In genomic region chr5:133336121-133336968, GRCh38 we compare ENCODE assay signal across 22 cellular contexts.
A peak's percentile ranks its signal among the peaks of the same experiment; 100 is the strongest.
DNase-seq lines count a peak whose midpoint lies in the region; ATAC-seq and TF ChIP-seq lines count a peak whose summit lies in the region.
"Had no signal": no experiment of that assay in that cellular context is flagged by ENCODE, and none has a peak within 500 bp of the region (broad histone marks: within the 10 kb centered on the region; RNA-seq: fewer than 3 reads in every experiment).

No MANE protein-coding gene starts in this region.

- TF ChIP-seq CTCF in left lung (IDR thresholded peaks at IDR 0.05) (no peak), transverse colon (IDR thresholded peaks at IDR 0.05) (no peak)

- H3K4me1 Mint-ChIP-seq in activated T-cell treated with anti-CD3 and anti-CD28 coated beads, Interleukin-2, amount 50 U/mL, for 24 hours (ENCODE audit: low read depth), result peaks cover 17% of the 10 kb centered on the region
- H3K4me1 Mint-ChIP-seq in activated T-cell treated with anti-CD3 and anti-CD28 coated beads, Interleukin-2, amount 50 U/mL, for 4 hours (ENCODE audit: low read depth), result no peaks in the 10 kb centered on the region
- H3K4me1 Mint-ChIP-seq in activated T-helper 1 cell treated with anti-CD3 and anti-CD28 coated beads, Interleukin-12 subunit alpha, Interleukin-12 subunit beta, Interleukin-2, Interleukin-4 antibody, amounts not matched to agents 30 ng/mL and 10 ng/mL and 1 ng/mL, durations not matched to agents 14 hours and 24 hours and 36 hours (ENCODE audit: low read depth), result peaks cover 36% of the 10 kb centered on the region

- H3K27me3 Mint-ChIP-seq in activated T-cell treated with anti-CD3 and anti-CD28 coated beads, Interleukin-2, amount 50 U/mL, for 24 hours, result peaks cover 6% of the 10 kb centered on the region
- H3K27me3 Mint-ChIP-seq in activated T-cell treated with anti-CD3 and anti-CD28 coated beads, Interleukin-2, amount 50 U/mL, for 4 hours (ENCODE audit: low read depth), result peaks cover 6% of the 10 kb centered on the region
- H3K27me3 Mint-ChIP-seq in activated T-helper 1 cell treated with anti-CD3 and anti-CD28 coated beads, Interleukin-12 subunit alpha, Interleukin-12 subunit beta, Interleukin-2, Interleukin-4 antibody, amounts not matched to agents 30 ng/mL and 10 ng/mL and 1 ng/mL, durations not matched to agents 14 hours and 24 hours and 36 hours (ENCODE audit: insufficient read depth), result no peaks in the 10 kb centered on the region
- H3K27me3 Mint-ChIP-seq: dendritic cell treated with granulocyte-macrophage colony-stimulating factor and Interleukin-4, amounts not matched to agents 40 ng/mL and 50 ng/mL, for 4 days had no signal

- no peaks in the 10 kb centered on the region for H3K9me3 Mint-ChIP-seq in activated T-cell treated with anti-CD3 and anti-CD28 coated beads, Interleukin-2, amount 50 U/mL, for 24 hours
- H3K9me3 Mint-ChIP-seq in activated T-cell treated with anti-CD3 and anti-CD28 coated beads, Interleukin-2, amount 50 U/mL, for 4 hours, result no peaks in the 10 kb centered on the region
- no peaks in the 10 kb centered on the region for H3K9me3 Mint-ChIP-seq in activated T-helper 1 cell treated with anti-CD3 and anti-CD28 coated beads, Interleukin-12 subunit alpha, Interleukin-12 subunit beta, Interleukin-2, Interleukin-4 antibody, amounts not matched to agents 30 ng/mL and 10 ng/mL and 1 ng/mL, durations not matched to agents 14 hours and 24 hours and 36 hours
- H3K9me3 Mint-ChIP-seq: dendritic cell treated with granulocyte-macrophage colony-stimulating factor and Interleukin-4, amounts not matched to agents 40 ng/mL and 50 ng/mL, for 4 days; naive thymus-derived CD4-positive, alpha-beta T cell had no signal

- H3K27ac Mint-ChIP-seq in activated T-cell treated with anti-CD3 and anti-CD28 coated beads, Interleukin-2, amount 50 U/mL, for 24 hours, result no peak overlapping the region
- H3K27ac Mint-ChIP-seq in activated T-helper 1 cell treated with anti-CD3 and anti-CD28 coated beads, Interleukin-12 subunit alpha, Interleukin-12 subunit beta, Interleukin-2, Interleukin-4 antibody, amounts not matched to agents 30 ng/mL and 10 ng/mL and 1 ng/mL, durations not matched to agents 14 hours and 24 hours and 36 hours, result peak overlapping the region; percentile 21
- H3K27ac Mint-ChIP-seq: dendritic cell treated with granulocyte-macrophage colony-stimulating factor and Interleukin-4, amounts not matched to agents 40 ng/mL and 50 ng/mL, for 4 days had no signal

- no peak for TF ChIP-seq EP300 in transverse colon (IDR thresholded peaks at IDR 0.05; ENCODE audit: low read depth)

- no peak overlapping the region for H3K4me3 Mint-ChIP-seq in activated T-cell treated with anti-CD3 and anti-CD28 coated beads, Interleukin-2, amount 50 U/mL, for 24 hours
- no peak overlapping the region for H3K4me3 Mint-ChIP-seq in activated T-cell treated with anti-CD3 and anti-CD28 coated beads, Interleukin-2, amount 50 U/mL, for 4 hours
- H3K4me3 Mint-ChIP-seq in activated T-helper 1 cell treated with anti-CD3 and anti-CD28 coated beads, Interleukin-12 subunit alpha, Interleukin-12 subunit beta, Interleukin-2, Interleukin-4 antibody, amounts not matched to agents 30 ng/mL and 10 ng/mL and 1 ng/mL, durations not matched to agents 14 hours and 24 hours and 36 hours, result no peak overlapping the region
- H3K4me3 Mint-ChIP-seq: dendritic cell treated with granulocyte-macrophage colony-stimulating factor and Interleukin-4, amounts not matched to agents 40 ng/mL and 50 ng/mL, for 4 days; naive thymus-derived CD4-positive, alpha-beta T cell had no signal

- H3K4me1 ChIP-seq in left lung (no peaks in the 10 kb centered on the region), transverse colon (peaks cover 0 to 9% (median 3%) of the 10 kb centered on the region in 4 donors)
- H3K4me1 ChIP-seq: HAP-1, right atrium auricular region had no signal

- DNase-seq in activated T-cell treated with anti-CD3 and anti-CD28 coated beads, Interleukin-2, amount 50 U/mL, for 24 hours, result peak; percentile 13
- no peak for DNase-seq in activated T-cell treated with anti-CD3 and anti-CD28 coated beads, Interleukin-2, amount 50 U/mL, for 4 hours
- DNase-seq in activated T-helper 1 cell treated with anti-CD3 and anti-CD28 coated beads, Interleukin-12 subunit alpha, Interleukin-12 subunit beta, Interleukin-2, Interleukin-4 antibody, amounts not matched to agents 30 ng/mL and 10 ng/mL and 1 ng/mL, durations not matched to agents 14 hours and 24 hours and 36 hours (ENCODE audit: low spot score), result no peak
- no peak for DNase-seq in left lung
- peak; percentile 38 for DNase-seq in transverse colon
- DNase-seq in DMS153 (lab: John Stamatoyannopoulos, UW), result no peak
- no peak for DNase-seq in NCI-H345 treated with DMSO at 0.1 percent for 48 hours (lab: John Stamatoyannopoulos, UW; ENCODE audit: unreplicated experiment)
- no peak for DNase-seq in HK-2 (ENCODE audit: unreplicated experiment)
- DNase-seq: activated effector memory CD4-positive, alpha-beta T cell treated with Interleukin-2 at 50 U/mL for 16 hours; GDM1; glutamatergic neuron; mesendoderm; naive thymus-derived CD4-positive, alpha-beta T cell; NCI-H1694; NCI-H2171 treated with DMSO at 0.1 percent for 48 hours; NCI-H526 treated with DMSO at 0.1 percent for 48 hours; substantia nigra had no signal

- 49 to 62% methylated on average over 3 to 12 of the region's 12 CpGs for WGBS in transverse colon (ENCODE audit: low coverage in 1 of 2), 2 donors

- no peak for TF ChIP-seq POLR2A in transverse colon (IDR thresholded peaks at IDR 0.05)

- H3K9me3 ChIP-seq in left lung (no peaks in the 10 kb centered on the region), transverse colon (no peaks in the 10 kb centered on the region)
- H3K9me3 ChIP-seq: HAP-1, right atrium auricular region had no signal

- in situ Hi-C loops in transverse colon (cut with MboI; ENCODE audit: low pct_ligation_motif_present in 1 of 4, low pct_unique_long_range_greater_than_20kb in 1 of 4, low sequenced_read_pairs in 3 of 4), result no loop called here

- H3K27ac ChIP-seq in left lung (no peak overlapping the region), transverse colon (no peak overlapping the region)
- H3K27ac ChIP-seq: right atrium auricular region had no signal

- H3K4me3 ChIP-seq in left lung, result no peak overlapping the region
- H3K4me3 ChIP-seq in transverse colon, result no peak overlapping the region
- H3K4me3 ChIP-seq: HAP-1, K562, right atrium auricular region had no signal

- H3K27me3 ChIP-seq in left lung (no peaks in the 10 kb centered on the region), transverse colon (no peaks in the 10 kb centered on the region)
- H3K27me3 ChIP-seq: right atrium auricular region had no signal

- H3K36me3 ChIP-seq in left lung (no peaks in the 10 kb centered on the region), transverse colon (no peaks in the 10 kb centered on the region)
- H3K36me3 ChIP-seq: HAP-1, right atrium auricular region had no signal

- intact Hi-C loops in activated T-helper 1 cell treated with anti-CD3 and anti-CD28 coated beads, Interleukin-12 subunit alpha, Interleukin-12 subunit beta, Interleukin-2, Interleukin-4 antibody, amounts not matched to agents 30 ng/mL and 10 ng/mL and 1 ng/mL, durations not matched to agents 14 hours and 24 hours and 36 hours (cut with micrococcal nuclease), result no loop called here
- intact Hi-C loops in left lung (cut with DNase I), result no loop called here
- intact Hi-C loops in transverse colon (cut with DNase I; ENCODE audit: low total_unique reads), result no loop called here

- ATAC-seq in activated T-cell treated with anti-CD3 and anti-CD28 coated beads, Interleukin-2, amount 50 U/mL, for 4 hours, result no peak
- peak; percentile 59 for ATAC-seq in left lung
- ATAC-seq: activated CD4-positive, CD25-positive, alpha-beta regulatory T cell treated with anti-CD3 and anti-CD28 coated beads, Interleukin-2, amount 50 U/mL, for 24 hours; K562; naive thymus-derived CD4-positive, alpha-beta T cell had no signal

- no peaks in the 10 kb centered on the region for H3K36me3 Mint-ChIP-seq in activated T-cell treated with anti-CD3 and anti-CD28 coated beads, Interleukin-2, amount 50 U/mL, for 24 hours (ENCODE audit: low read depth)
- H3K36me3 Mint-ChIP-seq in activated T-cell treated with anti-CD3 and anti-CD28 coated beads, Interleukin-2, amount 50 U/mL, for 4 hours (ENCODE audit: insufficient read depth), result no peaks in the 10 kb centered on the region
- no peaks in the 10 kb centered on the region for H3K36me3 Mint-ChIP-seq in activated T-helper 1 cell treated with anti-CD3 and anti-CD28 coated beads, Interleukin-12 subunit alpha, Interleukin-12 subunit beta, Interleukin-2, Interleukin-4 antibody, amounts not matched to agents 30 ng/mL and 10 ng/mL and 1 ng/mL, durations not matched to agents 14 hours and 24 hours and 36 hours (ENCODE audit: low read depth)
- H3K36me3 Mint-ChIP-seq: naive thymus-derived CD4-positive, alpha-beta T cell had no signal

Comparison
In these comparisons a context has a peak if more than half of its experiments do, and no peak if none do; other contexts are left out.
1. DNase-seq: peak in activated T-cell treated with anti-CD3 and anti-CD28 coated beads, Interleukin-2, amount 50 U/mL, for 24 hours (single experiment) and transverse colon (single experiment); none in activated T-cell treated with anti-CD3 and anti-CD28 coated beads, Interleukin-2, amount 50 U/mL, for 4 hours (single experiment), activated T-helper 1 cell treated with anti-CD3 and anti-CD28 coated beads, Interleukin-12 subunit alpha, Interleukin-12 subunit beta, Interleukin-2, Interleukin-4 antibody, amounts not matched to agents 30 ng/mL and 10 ng/mL and 1 ng/mL, durations not matched to agents 14 hours and 24 hours and 36 hours (single experiment), left lung (0 of 2), DMS153 (single experiment), NCI-H345 treated with DMSO at 0.1 percent for 48 hours (single experiment) and HK-2 (single experiment).